ENCODE assay signal across 1 cellular context in the genomic region with DNA sequence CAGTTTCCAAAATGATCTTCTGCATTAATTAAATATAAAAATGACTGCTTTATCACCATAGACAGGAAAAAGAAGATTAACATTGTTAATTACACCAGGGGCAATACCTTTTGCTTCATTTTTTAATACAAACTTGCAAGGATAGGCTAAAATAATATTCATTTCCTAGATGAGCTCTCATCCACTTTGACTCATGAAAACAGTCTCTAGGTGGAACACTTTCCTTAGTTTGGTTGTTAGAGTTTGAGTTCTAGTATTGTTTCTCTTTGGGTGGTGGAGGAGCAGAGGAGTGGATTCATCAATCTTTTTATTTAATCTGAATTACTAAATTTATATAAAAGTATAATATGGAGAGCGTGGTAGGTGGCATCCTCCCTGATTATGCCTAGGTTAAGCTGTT.
TF ChIP-seq lines count a peak whose summit lies in the region.

No MANE protein-coding gene starts in this region.

TF ChIP-seq in GM12878, 131 proteins besides CTCF, POLR2A, EP300 and RAD21:
- no peak for TF ChIP-seq SREBF2 (IDR thresholded peaks at IDR 0.05; ENCODE audit: low read length)
- no peak for TF ChIP-seq SMAD1 (IDR thresholded peaks at IDR 0.05; ENCODE audit: low read depth, partially characterized antibody)
- TF ChIP-seq RELA (IDR thresholded peaks at IDR 0.05; ENCODE audit: borderline replicate concordance, partially characterized antibody) = no peak
- TF ChIP-seq ETV6 (conservative IDR thresholded peaks at IDR 0.05 in 1 of 2, IDR thresholded peaks at IDR 0.05 in 1 of 2; ENCODE audit: borderline replicate concordance in 1 of 2, low read depth in 1 of 2) = no peak
- no peak for TF ChIP-seq SMARCA5 (IDR thresholded peaks at IDR 0.05)
- no peak for TF ChIP-seq RFX5 (IDR thresholded peaks at IDR 0.05; ENCODE audit: low read depth, low read length)
- TF ChIP-seq GABPA (IDR thresholded peaks at IDR 0.05; ENCODE audit: low read depth) = no peak
- no peak for TF ChIP-seq PAX8 (IDR thresholded peaks at IDR 0.05)
- TF ChIP-seq PAX5 (IDR thresholded peaks at IDR 0.05; ENCODE audit: borderline replicate concordance, low read depth, low read length) = no peak
- no peak for TF ChIP-seq CBFB (IDR thresholded peaks at IDR 0.05; ENCODE audit: low read depth)
- no peak for TF ChIP-seq MTA2 (IDR thresholded peaks at IDR 0.05; ENCODE audit: low read depth)
- no peak for TF ChIP-seq SUPT20H (IDR thresholded peaks at IDR 0.05; ENCODE audit: borderline replicate concordance, control insufficient read depth, low read depth, low read length)
- TF ChIP-seq JUNB (IDR thresholded peaks at IDR 0.05) = no peak
- TF ChIP-seq ZBTB11 (CRISPR knock-in tag; IDR thresholded peaks at IDR 0.05) = no peak
- TF ChIP-seq, protein P1, sequence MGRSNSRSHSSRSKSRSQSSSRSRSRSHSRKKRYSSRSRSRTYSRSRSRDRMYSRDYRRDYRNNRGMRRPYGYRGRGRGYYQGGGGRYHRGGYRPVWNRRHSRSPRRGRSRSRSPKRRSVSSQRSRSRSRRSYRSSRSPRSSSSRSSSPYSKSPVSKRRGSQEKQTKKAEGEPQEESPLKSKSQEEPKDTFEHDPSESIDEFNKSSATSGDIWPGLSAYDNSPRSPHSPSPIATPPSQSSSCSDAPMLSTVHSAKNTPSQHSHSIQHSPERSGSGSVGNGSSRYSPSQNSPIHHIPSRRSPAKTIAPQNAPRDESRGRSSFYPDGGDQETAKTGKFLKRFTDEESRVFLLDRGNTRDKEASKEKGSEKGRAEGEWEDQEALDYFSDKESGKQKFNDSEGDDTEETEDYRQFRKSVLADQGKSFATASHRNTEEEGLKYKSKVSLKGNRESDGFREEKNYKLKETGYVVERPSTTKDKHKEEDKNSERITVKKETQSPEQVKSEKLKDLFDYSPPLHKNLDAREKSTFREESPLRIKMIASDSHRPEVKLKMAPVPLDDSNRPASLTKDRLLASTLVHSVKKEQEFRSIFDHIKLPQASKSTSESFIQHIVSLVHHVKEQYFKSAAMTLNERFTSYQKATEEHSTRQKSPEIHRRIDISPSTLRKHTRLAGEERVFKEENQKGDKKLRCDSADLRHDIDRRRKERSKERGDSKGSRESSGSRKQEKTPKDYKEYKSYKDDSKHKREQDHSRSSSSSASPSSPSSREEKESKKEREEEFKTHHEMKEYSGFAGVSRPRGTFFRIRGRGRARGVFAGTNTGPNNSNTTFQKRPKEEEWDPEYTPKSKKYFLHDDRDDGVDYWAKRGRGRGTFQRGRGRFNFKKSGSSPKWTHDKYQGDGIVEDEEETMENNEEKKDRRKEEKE (IDR thresholded peaks at IDR 0.05) = no peak
- TF ChIP-seq HSF1 (IDR thresholded peaks at IDR 0.05; ENCODE audit: low read depth, low read length) = no peak
- TF ChIP-seq ZBTB33 (IDR thresholded peaks at IDR 0.05) = no peak
